ENCODE assay signal across 13 cellular contexts in genomic region chr13:110023729-110024645, GRCh38.
DNase-seq lines count a peak whose midpoint lies in the region; ATAC-seq, FAIRE-seq and TF ChIP-seq lines count a peak whose summit lies in the region.
"Had no signal": no experiment of that assay in that cellular context is flagged by ENCODE, and none has a peak within 500 bp of the region (broad histone marks: within the 10 kb centered on the region; RNA-seq: fewer than 3 reads in every experiment).

No MANE protein-coding gene starts in this region.

- TF ChIP-seq CTCF in uterus (IDR thresholded peaks at IDR 0.05), result no peak

- H3K27ac ChIP-seq in uterus, result peak overlapping the region; percentile 51 to 63
- H3K27ac ChIP-seq: suprapubic skin had no signal

- DNase-seq in NCI-H2081 (lab: John Stamatoyannopoulos, UW), result peak; percentile 17 to 55
- no peak for DNase-seq in NCI-H2081 treated with DMSO at 0.1 percent for 48 hours (lab: John Stamatoyannopoulos, UW)
- DNase-seq in astrocyte of the hippocampus (ENCODE audit: low read depth, low spot score), result peak; percentile 65
- DNase-seq in iris pigment epithelial cell (ENCODE audit: low read depth), result peak; percentile 83
- peak in 1 of 2 donors; percentile 35 for DNase-seq in uterus
- DNase-seq in urothelium cell line (ENCODE audit: low spot score), result no peak
- DNase-seq in activated naive CD4-positive, alpha-beta T cell treated with anti-CD3 and anti-CD28 coated beads, Interleukin-2, amount 50 U/mL, for 16 hours, result no peak
- DNase-seq: ACHN; effector memory CD8-positive, alpha-beta T cell; stimulated activated CD4-positive, alpha-beta T cell treated with anti-CD3 and anti-CD28 coated beads, Interleukin-15, amount 100 ng/mL, for 24 hours had no signal

- peaks cover 0 to 3% of the 10 kb centered on the region in 2 donors for H3K4me1 ChIP-seq in uterus
- H3K4me1 ChIP-seq: suprapubic skin had no signal

- ATAC-seq in HG02885 (IDR thresholded peaks at IDR 0.05; ENCODE audit: poor library complexity, unreplicated experiment), result no peak
- ATAC-seq: effector memory CD8-positive, alpha-beta T cell; left lobe of liver had no signal

- intact Hi-C loops in uterus (cut with DNase I; ENCODE audit: low total_unique reads), result no loop called here

- no peaks in the 10 kb centered on the region for H3K27me3 ChIP-seq in uterus
- H3K27me3 ChIP-seq: suprapubic skin had no signal

- H3K36me3 ChIP-seq in uterus, result no peaks in the 10 kb centered on the region
- H3K36me3 ChIP-seq: suprapubic skin had no signal

- no peaks in the 10 kb centered on the region for H3K9me3 ChIP-seq in uterus
- H3K9me3 ChIP-seq: suprapubic skin had no signal

- FAIRE-seq in urothelium cell line (lab: Jason Lieb, UNC), result no peak

- no peak for TF ChIP-seq POLR2A in uterus (IDR thresholded peaks at IDR 0.05)

- H3K4me3 ChIP-seq in uterus, result no peak overlapping the region
- H3K4me3 ChIP-seq: suprapubic skin had no signal

Comparison
In these comparisons a context has a peak if more than half of its experiments do, and no peak if none do; other contexts are left out.
1. DNase-seq: peak in NCI-H2081 (2 of 2), astrocyte of the hippocampus (single experiment) and iris pigment epithelial cell (single experiment); none in NCI-H2081 treated with DMSO at 0.1 percent for 48 hours (single experiment), urothelium cell line (single experiment) and activated naive CD4-positive, alpha-beta T cell treated with anti-CD3 and anti-CD28 coated beads, Interleukin-2, amount 50 U/mL, for 16 hours (single experiment).